Comparison of ENCODE assay signal across 10 cellular contexts in genomic region chr22:45302047-45302446, GRCh38. TPM values are rescaled to one million over a fixed set of nuclear protein-coding genes. Genes with fewer than 3 reads are reported as not detected.
A peak's percentile ranks its signal among the peaks of the same experiment; 100 is the strongest.
DNase-seq lines count a peak whose midpoint lies in the region; ATAC-seq and TF ChIP-seq lines count a peak whose summit lies in the region.
"Had no signal": no experiment of that assay in that cellular context is flagged by ENCODE, and none has a peak within 500 bp of the region (broad histone marks: within the 10 kb centered on the region; RNA-seq: fewer than 3 reads in every experiment).

No MANE protein-coding gene starts in this region.

- no peak overlapping the region for H3K27ac ChIP-seq in PC-3 (ENCODE audit: low read length)
- H3K27ac ChIP-seq in upper lobe of right lung = no peak overlapping the region

- H3K9me2 ChIP-seq in PC-3 (replicated peaks; ENCODE audit: low read length) = no peaks in the 10 kb centered on the region

- H3K27ac Mint-ChIP-seq in activated CD8-positive, alpha-beta memory T cell treated with anti-CD3 and anti-CD28 coated beads, Interleukin-2, amount 10 ng/mL, durations not matched to agents 7 days and 5 days = no peak overlapping the region

- peaks cover 14% of the 10 kb centered on the region for H3K4me1 Mint-ChIP-seq in activated CD8-positive, alpha-beta memory T cell treated with anti-CD3 and anti-CD28 coated beads, Interleukin-2, amount 10 ng/mL, durations not matched to agents 7 days and 5 days

- no peak overlapping the region for H3K9ac ChIP-seq in PC-3 (ENCODE audit: low read length)

- peak; percentile 46 for ATAC-seq in activated CD8-positive, alpha-beta memory T cell treated with anti-CD3 and anti-CD28 coated beads, Interleukin-2, amount 10 ng/mL, durations not matched to agents 7 days and 5 days
- ATAC-seq in PC-3 (peak; percentile 62), upper lobe of right lung (peak; percentile 37), HG02885 (IDR thresholded peaks at IDR 0.05; ENCODE audit: poor library complexity, unreplicated experiment) (no peak), GM18909 (IDR thresholded peaks at IDR 0.05; ENCODE audit: poor library complexity, unreplicated experiment) (no peak), HG03025 (IDR thresholded peaks at IDR 0.05; ENCODE audit: low FRiP score, unreplicated experiment) (no peak)

- H3K27me3 ChIP-seq in PC-3 (ENCODE audit: low read length) (no peaks in the 10 kb centered on the region), upper lobe of right lung (no peaks in the 10 kb centered on the region)

- TF ChIP-seq CTCF in PC-3 (conservative IDR thresholded peaks at IDR 0.05; ENCODE audit: low read depth, low read length) = no peak
- no peak for TF ChIP-seq CTCF in upper lobe of right lung (IDR thresholded peaks at IDR 0.05)

- no peaks in the 10 kb centered on the region for H3K9me3 Mint-ChIP-seq in activated CD8-positive, alpha-beta memory T cell treated with anti-CD3 and anti-CD28 coated beads, Interleukin-2, amount 10 ng/mL, durations not matched to agents 7 days and 5 days (ENCODE audit: low read depth)

- POLR2A ChIA-PET in PC-3 (lab: Charles Lee; ENCODE audit: unreplicated experiment) = no interaction called here

- no TSS peak for BruUV-seq in PC-3 (replicated peaks; lab: Mats Ljungman, UMichigan)

- DNase-seq in activated CD8-positive, alpha-beta memory T cell treated with anti-CD3 and anti-CD28 coated beads, Interleukin-2, amount 10 ng/mL, durations not matched to agents 7 days and 5 days = no peak
- no peak for DNase-seq in activated CD8-positive, alpha-beta memory T cell treated with anti-CD3 and anti-CD28 coated beads, Interleukin-2, amount 50 U/mL, for 4 hours
- DNase-seq in PC-3 = peak; percentile 59
- peak; percentile 86 for DNase-seq in fibroblast of gingiva (ENCODE audit: low read depth)
- no peak for DNase-seq in upper lobe of right lung
- DNase-seq: COR-L47, NCI-H526 had no signal

- no peaks in the 10 kb centered on the region for H3K36me3 Mint-ChIP-seq in activated CD8-positive, alpha-beta memory T cell treated with anti-CD3 and anti-CD28 coated beads, Interleukin-2, amount 10 ng/mL, durations not matched to agents 7 days and 5 days

- no peak overlapping the region for H3K4me3 ChIP-seq in PC-3 (ENCODE audit: low read length)
- no peak overlapping the region for H3K4me3 ChIP-seq in upper lobe of right lung

- H3K9me3 ChIP-seq in PC-3 (ENCODE audit: low read length) (no peaks in the 10 kb centered on the region), upper lobe of right lung (no peaks in the 10 kb centered on the region)

- H2AFZ ChIP-seq in PC-3 (ENCODE audit: low read length) = peak overlapping the region; percentile 50; the same call in 1 of the 2 replicates

- no peaks in the 10 kb centered on the region for H4K20me1 ChIP-seq in PC-3 (ENCODE audit: low read length)

- peaks cover 5% of the 10 kb centered on the region for H3K4me1 ChIP-seq in PC-3 (ENCODE audit: insufficient read depth, low read length)
- no peaks in the 10 kb centered on the region for H3K4me1 ChIP-seq in upper lobe of right lung

- no peaks in the 10 kb centered on the region for H3K27me3 Mint-ChIP-seq in activated CD8-positive, alpha-beta memory T cell treated with anti-CD3 and anti-CD28 coated beads, Interleukin-2, amount 10 ng/mL, durations not matched to agents 7 days and 5 days

- CTCF ChIA-PET in activated CD8-positive, alpha-beta memory T cell treated with anti-CD3 and anti-CD28 coated beads, Interleukin-2, amount 10 ng/mL, durations not matched to agents 7 days and 5 days (lab: Charles Lee) = no interaction called here
- CTCF ChIA-PET in PC-3 (lab: Charles Lee) = no interaction called here

- H3K79me2 ChIP-seq in PC-3 (ENCODE audit: low read length) = no peaks in the 10 kb centered on the region

- H3F3A ChIP-seq in PC-3 (ENCODE audit: low read length, unreplicated experiment) = no peaks in the 10 kb centered on the region

- H3K36me3 ChIP-seq in PC-3 (ENCODE audit: low read depth, low read length) (no peaks in the 10 kb centered on the region), upper lobe of right lung (no peaks in the 10 kb centered on the region)

- H3K4me2 ChIP-seq in PC-3 (ENCODE audit: low read length) = peak overlapping the region; percentile 46

- intact Hi-C loops in PC-3 (cut with micrococcal nuclease) = no loop called here
- intact Hi-C loops in upper lobe of right lung (cut with DNase I) = no loop called here

- no peak overlapping the region for H3K4me3 Mint-ChIP-seq in activated CD8-positive, alpha-beta memory T cell treated with anti-CD3 and anti-CD28 coated beads, Interleukin-2, amount 10 ng/mL, durations not matched to agents 7 days and 5 days

RNA-seq across cellular contexts. Expression of gene FAM118A, which starts 7.7 kb away (rescaled TPM):
- 10 to 100 TPM; 58.8 to 75.0 TPM for total RNA-seq in activated CD8-positive, alpha-beta memory T cell treated with anti-CD3 and anti-CD28 coated beads, Interleukin-2, amount 10 ng/mL, durations not matched to agents 7 days and 5 days
- total RNA-seq in PC-3 (2014; rRNA removed) (19.6 and 20.3 TPM in 2 replicates), upper lobe of right lung (20.6 TPM)

RNA-seq across cellular contexts. Expression of gene UPK3A, which starts 17.3 kb away (rescaled TPM):
- not detected for total RNA-seq in activated CD8-positive, alpha-beta memory T cell treated with anti-CD3 and anti-CD28 coated beads, Interleukin-2, amount 10 ng/mL, durations not matched to agents 7 days and 5 days
- total RNA-seq in PC-3 (2014; rRNA removed) = 1.1 TPM in 1 of 2 replicates, not detected in the other
- not detected for total RNA-seq in upper lobe of right lung

Comparison
In these comparisons a context has a peak if more than half of its experiments do, and no peak if none do; other contexts are left out.
1. ATAC-seq: peak in activated CD8-positive, alpha-beta memory T cell treated with anti-CD3 and anti-CD28 coated beads, Interleukin-2, amount 10 ng/mL, durations not matched to agents 7 days and 5 days (single experiment), PC-3 (single experiment) and upper lobe of right lung (single experiment); none in HG02885 (single experiment), GM18909 (single experiment) and HG03025 (single experiment).
2. DNase-seq: peak in PC-3 (single experiment) and fibroblast of gingiva (single experiment); none in activated CD8-positive, alpha-beta memory T cell treated with anti-CD3 and anti-CD28 coated beads, Interleukin-2, amount 10 ng/mL, durations not matched to agents 7 days and 5 days (single experiment), activated CD8-positive, alpha-beta memory T cell treated with anti-CD3 and anti-CD28 coated beads, Interleukin-2, amount 50 U/mL, for 4 hours (single experiment) and upper lobe of right lung (single experiment).